In the genomic region with DNA sequence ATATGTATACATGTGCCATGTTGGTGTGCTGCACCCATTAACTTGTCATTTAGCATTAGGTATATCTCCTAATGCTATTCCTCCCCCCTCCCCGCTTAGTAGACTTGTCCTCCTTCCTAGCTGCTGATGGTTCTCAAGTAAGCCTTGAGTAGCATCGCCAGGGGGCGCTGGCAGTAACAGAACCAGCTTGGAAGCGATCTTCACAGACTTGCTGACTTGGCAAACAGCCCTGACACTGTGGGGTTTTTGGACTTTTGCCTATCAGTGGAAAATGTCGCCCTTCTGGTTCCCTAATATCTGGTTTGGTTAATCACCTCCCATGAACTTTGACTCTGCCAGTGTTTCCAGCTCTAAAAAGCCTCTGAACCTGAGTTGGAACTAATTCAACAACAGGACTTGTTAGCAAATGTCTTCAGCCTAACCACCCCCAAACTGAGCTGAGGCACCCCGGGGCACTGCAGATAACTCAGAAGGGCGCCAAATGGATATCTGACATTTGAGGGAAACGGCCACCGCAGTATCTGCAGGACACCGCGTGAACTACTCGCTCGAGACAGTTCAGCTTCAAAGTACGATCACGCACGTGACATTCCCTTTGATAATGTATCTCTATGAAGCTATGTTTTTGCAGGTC, we compare ENCODE assay signal across 8 cellular contexts. TPM values are rescaled to one million over a fixed set of nuclear protein-coding genes. Genes with fewer than 3 reads are reported as not detected.
DNase-seq lines count a peak whose midpoint lies in the region; ATAC-seq, FAIRE-seq and TF ChIP-seq lines count a peak whose summit lies in the region.

No MANE protein-coding gene starts in this region.

- peak overlapping the region in 1 of 2 donors; percentile 1 for H3K4me3 ChIP-seq in kidney (ENCODE audit: low read length in 2 of 2)

- ATAC-seq in HG02759 (IDR thresholded peaks at IDR 0.05; ENCODE audit: unreplicated experiment): no peak

- TF ChIP-seq CTCF in AG09319 (IDR thresholded peaks at IDR 0.05; ENCODE audit: low read depth, low read length): peak; percentile 81
- TF ChIP-seq CTCF in kidney (IDR thresholded peaks at IDR 0.05; ENCODE audit: borderline replicate concordance, extremely low read depth, insufficient read depth): peak; percentile 92

- intact Hi-C loops in kidney (cut with DNase I): no loop called here

- DNase-seq in AG09319 (ENCODE audit: extremely low read depth, low read depth): peak; percentile 72
- peak; percentile 76 for DNase-seq in HCEC 1CT
- peak; percentile 90 for DNase-seq in NCI-H460 (ENCODE audit: extremely low read depth, low read depth)
- DNase-seq in activated CD4-positive, CD25-positive, alpha-beta regulatory T cell treated with anti-CD3 and anti-CD28 coated beads, Interleukin-2, amount 50 U/mL, for 16 hours (ENCODE audit: low read depth, low spot score): peak; percentile 79
- peak; percentile 83 for DNase-seq in central memory CD4-positive, alpha-beta T cell
- peak; percentile 96 for DNase-seq in kidney
- peak; percentile 76 to 84 for DNase-seq in stimulated activated CD4-positive, alpha-beta T cell treated with anti-CD3 and anti-CD28 coated beads, Interleukin-15, amount 100 ng/mL, for 48 hours (ENCODE audit: low read depth in 2 of 2)

- H3K9ac ChIP-seq in kidney (ENCODE audit: low read length in 2 of 2): peak overlapping the region in 1 of 2 donors; percentile 32

- peaks cover 14% of the 10 kb centered on the region in 2 donors for H3K36me3 ChIP-seq in kidney (ENCODE audit: control insufficient read depth in 1 of 2, insufficient read depth in 2 of 2, low read length in 2 of 2)

- H3K9me3 ChIP-seq in kidney (ENCODE audit: control insufficient read depth in 1 of 2, low read length in 2 of 2): no peaks in the 10 kb centered on the region

- H3K4me1 ChIP-seq in kidney (ENCODE audit: control insufficient read depth in 1 of 2, insufficient read depth in 1 of 2, low read depth in 1 of 2, low read length in 2 of 2): peaks cover 5 to 10% of the 10 kb centered on the region in 2 donors

- peak; percentile 52 for FAIRE-seq in kidney (lab: Jason Lieb, UNC)

- peak overlapping the region in 1 of 2 donors; percentile 33 for H3K27ac ChIP-seq in kidney (ENCODE audit: low read depth in 2 of 2, low read length in 2 of 2)

RNA-seq across cellular contexts. Expression of gene SPATA32, which starts 15.4 kb away (rescaled TPM):
- not detected in 2 replicates for total RNA-seq in NCI-H460 (2014; rRNA removed; shearing (Covaris generic))
- polyA plus RNA-seq in NCI-H460 (2014; cell fraction: nucleus; rRNA removed): not detected in 2 replicates
- total RNA-seq in kidney: not detected
- not detected for polyA plus RNA-seq in kidney (ENCODE audit: insufficient read depth, low read depth, low replicate concordance)

RNA-seq across cellular contexts. Expression of gene MAP3K14, which starts 39.5 kb away (rescaled TPM):
- 3.6 and 4.3 TPM in 2 replicates for total RNA-seq in NCI-H460 (2014; rRNA removed; shearing (Covaris generic))
- 22.3 and 29.0 TPM in 2 replicates for polyA plus RNA-seq in NCI-H460 (2014; cell fraction: nucleus; rRNA removed)
- 24.5 TPM for total RNA-seq in kidney
- 7.6 TPM for polyA plus RNA-seq in kidney (ENCODE audit: insufficient read depth, low read depth, low replicate concordance)

RNA-seq across cellular contexts. Expression of gene FMNL1, which starts 55.6 kb away (rescaled TPM):
- total RNA-seq in NCI-H460 (2014; rRNA removed; shearing (Covaris generic)): 36.6 and 41.7 TPM in 2 replicates
- 73.8 and 79.0 TPM in 2 replicates for polyA plus RNA-seq in NCI-H460 (2014; cell fraction: nucleus; rRNA removed)
- 32.9 TPM for total RNA-seq in kidney
- 2.3 TPM for polyA plus RNA-seq in kidney (ENCODE audit: insufficient read depth, low read depth, low replicate concordance)
